25 cellular contexts compared by ENCODE assay signal in genomic region chr4:121125486-121125885, GRCh38. TPM values are rescaled to one million over a fixed set of nuclear protein-coding genes. Genes with fewer than 3 reads are reported as not detected.
"Had no signal": no experiment of that assay in that cellular context is flagged by ENCODE, and none has a peak within 500 bp of the region (broad histone marks: within the 10 kb centered on the region; RNA-seq: fewer than 3 reads in every experiment).

No MANE protein-coding gene starts in this region.

- H3K27ac ChIP-seq: KMS-11, SK-N-MC had no signal

- H3K4me2 ChIP-seq: KMS-11 had no signal

- H3K4me1 Mint-ChIP-seq: brain had no signal

- H3K4me3 ChIP-seq: SK-N-MC had no signal

- DNase-seq: activated CD4-positive, alpha-beta T cell treated with anti-CD3 and anti-CD28 coated beads for 4 hours; activated CD8-positive, alpha-beta memory T cell treated with anti-CD3 and anti-CD28 coated beads, Interleukin-2, amount 50 U/mL, for 48 hours; activated CD8-positive, alpha-beta T cell treated with anti-CD3 and anti-CD28 coated beads, Interleukin-2, amount 10 ng/mL, durations not matched to agents 7 days and 5 days; activated naive CD4-positive, alpha-beta T cell; activated T-cell treated with anti-CD3 and anti-CD28 coated beads, Interleukin-2, amount 50 U/mL, for 1 hour; amygdala; NCI-H1092; NCI-H1417; NCI-H1694; NCI-H2029 treated with DMSO at 0.1 percent for 48 hours; NCI-H345; NCI-H510A; NCI-H526 treated with DMSO at 0.1 percent for 48 hours; SIG-M5; T-cell had no signal

- H3K9me3 Mint-ChIP-seq: activated naive CD4-positive, alpha-beta T cell treated with anti-CD3 and anti-CD28 coated beads, Interleukin-2, amount 50 U/mL, for 24 hours; central memory CD8-positive, alpha-beta T cell had no signal

- H3K27ac Mint-ChIP-seq: activated naive CD4-positive, alpha-beta T cell treated with anti-CD3 and anti-CD28 coated beads, Interleukin-2, amount 50 U/mL, for 24 hours; brain; T-cell had no signal

- H3K4me3 Mint-ChIP-seq: activated CD8-positive, alpha-beta T cell treated with anti-CD3 and anti-CD28 coated beads, Interleukin-2, amount 10 ng/mL, durations not matched to agents 7 days and 5 days; activated naive CD4-positive, alpha-beta T cell treated with anti-CD3 and anti-CD28 coated beads, Interleukin-2, amount 50 U/mL, for 24 hours; brain; central memory CD8-positive, alpha-beta T cell; T-cell had no signal

- H3K27me3 Mint-ChIP-seq: activated naive CD4-positive, alpha-beta T cell treated with anti-CD3 and anti-CD28 coated beads, Interleukin-2, amount 50 U/mL, for 24 hours; central memory CD8-positive, alpha-beta T cell; T-cell had no signal

- H3K36me3 Mint-ChIP-seq: brain had no signal

- ATAC-seq: activated CD4-positive, CD25-positive, alpha-beta regulatory T cell treated with anti-CD3 and anti-CD28 coated beads, Interleukin-2, amount 50 U/mL, for 24 hours; activated CD8-positive, alpha-beta T cell treated with anti-CD3 and anti-CD28 coated beads, Interleukin-2, amount 10 ng/mL, durations not matched to agents 7 days and 5 days; T-cell had no signal

RNA-seq across cellular contexts. Expression of gene NDNF, which starts 53.2 kb away (rescaled TPM):
- total RNA-seq: MCF 10A; OCI-LY7; RPMI7951; T-helper 2 cell treated with Interferon-gamma antibody and Interleukin-4, amounts not matched to agents 100 ng/mL and 5 ng/mL, for 36 hours had no signal
